In the genomic region with DNA sequence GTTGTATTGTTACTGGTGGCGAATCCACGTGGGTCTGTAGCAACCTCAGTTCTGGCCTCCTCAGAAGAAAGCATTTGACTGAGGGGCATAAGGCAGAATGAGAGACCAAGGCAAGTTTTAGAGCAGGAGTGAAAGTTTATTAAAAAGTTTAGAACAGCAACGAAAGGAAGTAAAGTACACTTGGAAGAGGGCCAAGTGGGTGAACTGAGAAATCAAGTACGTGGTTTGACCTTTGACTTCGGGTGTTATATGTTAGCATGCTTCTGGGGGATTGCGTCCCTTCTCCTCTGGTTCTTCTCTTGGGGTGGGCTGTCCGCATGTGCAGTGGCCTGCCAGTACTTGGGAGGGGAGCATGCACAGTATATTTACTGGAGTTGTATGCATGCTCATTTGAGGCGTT, we compare ENCODE assay signal across 18 cellular contexts.
"Had no signal": no experiment of that assay in that cellular context is flagged by ENCODE, and none has a peak within 500 bp of the region (broad histone marks: within the 10 kb centered on the region; RNA-seq: fewer than 3 reads in every experiment).

No MANE protein-coding gene starts in this region.

- H3K27me3 ChIP-seq: dorsolateral prefrontal cortex, hepatocyte, tibial artery had no signal

- H3K4me1 ChIP-seq: lower lobe of right lung had no signal

- H3K4me3 Mint-ChIP-seq: activated CD8-positive, alpha-beta memory T cell treated with anti-CD3 and anti-CD28 coated beads, Interleukin-2, amount 10 ng/mL, durations not matched to agents 7 days and 5 days; endodermal cell; T-helper 1 cell treated with Interleukin-12 subunit alpha and Interleukin-12 subunit beta and Interleukin-4 antibody, amounts not matched to agents 30 μg/mL and 1 μg/mL, for 36 hours had no signal

- H2AFZ ChIP-seq: hepatocyte had no signal

- H3K4me3 ChIP-seq: dorsolateral prefrontal cortex, hepatocyte, lower lobe of right lung, tibial artery had no signal

- H3K4me2 ChIP-seq: hepatocyte had no signal

- H3K9me3 ChIP-seq: lower lobe of right lung, tibial artery had no signal

- FAIRE-seq: keratinocyte, urothelium cell line had no signal

- H3K79me2 ChIP-seq: hepatocyte had no signal

- ATAC-seq: activated CD8-positive, alpha-beta memory T cell treated with anti-CD3 and anti-CD28 coated beads, Interleukin-2, amount 10 ng/mL, durations not matched to agents 7 days and 5 days; lower lobe of right lung had no signal

- H3K27me3 Mint-ChIP-seq: activated CD8-positive, alpha-beta memory T cell treated with anti-CD3 and anti-CD28 coated beads, Interleukin-2, amount 10 ng/mL, durations not matched to agents 7 days and 5 days had no signal

- H3K27ac Mint-ChIP-seq: activated CD8-positive, alpha-beta memory T cell treated with anti-CD3 and anti-CD28 coated beads, Interleukin-2, amount 10 ng/mL, durations not matched to agents 7 days and 5 days; activated T-helper 2 cell treated with anti-CD3 and anti-CD28 coated beads, Interferon-gamma antibody, Interleukin-2, Interleukin-4, amounts not matched to agents 10 μg/mL and 5 μg/mL and 100 μg/mL, durations not matched to agents 14 hours and 24 hours and 36 hours; endodermal cell; T-helper 1 cell treated with Interleukin-12 subunit alpha and Interleukin-12 subunit beta and Interleukin-4 antibody, amounts not matched to agents 30 μg/mL and 1 μg/mL, for 36 hours had no signal

- DNase-seq: activated CD4-positive, alpha-beta T cell treated with anti-CD3 and anti-CD28 coated beads, Interleukin-2, amount 50 U/mL, for 4 hours; activated CD8-positive, alpha-beta memory T cell treated with anti-CD3 and anti-CD28 coated beads, Interleukin-2, amount 10 ng/mL, durations not matched to agents 7 days and 5 days; activated naive CD4-positive, alpha-beta T cell treated with Interleukin-2 at 50 U/mL for 16 hours; dorsolateral prefrontal cortex; endodermal cell; foreskin fibroblast; lower lobe of right lung; occipital lobe; retina; substantia nigra; tibial artery; WERI-Rb-1 had no signal

- H3K36me3 ChIP-seq: lower lobe of right lung, tibial artery, WERI-Rb-1 had no signal

- H3K27ac ChIP-seq: epithelial cell of prostate, hepatocyte, lower lobe of right lung, tibial artery, WERI-Rb-1 had no signal
